Comparison of ENCODE assay signal across 11 cellular contexts in genomic region chr20:36483919-36484808, GRCh38. TPM values are rescaled to one million over a fixed set of nuclear protein-coding genes. Genes with fewer than 3 reads are reported as not detected.
DNase-seq lines count a peak whose midpoint lies in the region; ATAC-seq and TF ChIP-seq lines count a peak whose summit lies in the region.
"Had no signal": no experiment of that assay in that cellular context is flagged by ENCODE, and none has a peak within 500 bp of the region (broad histone marks: within the 10 kb centered on the region; RNA-seq: fewer than 3 reads in every experiment).

No MANE protein-coding gene starts in this region.

- BruUV-seq in Caco-2 (replicated peaks; lab: Mats Ljungman, UMichigan) (no TSS peak), mammary epithelial cell (replicated peaks; lab: Mats Ljungman, UMichigan) (no TSS peak)

- peaks cover 4% of the 10 kb centered on the region; the same call in 1 of the 2 replicates for H3K4me1 ChIP-seq in Caco-2
- H3K4me1 ChIP-seq in mammary epithelial cell (ENCODE audit: insufficient read depth, low read length) = peaks cover 11% of the 10 kb centered on the region

- H3K27ac Mint-ChIP-seq in Caco-2 (ENCODE audit: unreplicated experiment) (peak overlapping the region; percentile 7), mesothelial cell of epicardium (peak overlapping the region; percentile 50)
- H3K27ac Mint-ChIP-seq in activated CD4-positive, alpha-beta T cell treated with anti-CD3 and anti-CD28 coated beads, Interleukin-2, amount 10 ng/mL, durations not matched to agents 7 days and 5 days = no peak overlapping the region

- H3K4me1 Mint-ChIP-seq in Caco-2 (ENCODE audit: low read depth, unreplicated experiment) (peaks cover 10% of the 10 kb centered on the region), mesothelial cell of epicardium (peaks cover 23% of the 10 kb centered on the region)
- H3K4me1 Mint-ChIP-seq in activated CD4-positive, alpha-beta T cell treated with anti-CD3 and anti-CD28 coated beads, Interleukin-2, amount 10 ng/mL, durations not matched to agents 7 days and 5 days = peaks cover 8% of the 10 kb centered on the region

- TF ChIP-seq CTCF in Caco-2 (IDR thresholded peaks at IDR 0.05; ENCODE audit: insufficient read depth in 1 of 2, low read depth in 1 of 2, low read length in 1 of 2, severe bottlenecking in 1 of 2, unreplicated experiment in 1 of 2) (no peak), mammary epithelial cell (conservative IDR thresholded peaks at IDR 0.05 in 1 of 2, IDR thresholded peaks at IDR 0.05 in 1 of 2; ENCODE audit: extremely low read depth in 1 of 2, insufficient read depth in 1 of 2, low read depth in 1 of 2, low read length in 2 of 2) (no peak), mesothelial cell of epicardium (IDR thresholded peaks at IDR 0.05; ENCODE audit: unreplicated experiment) (no peak), GM13976 (IDR thresholded peaks at IDR 0.05; ENCODE audit: borderline replicate concordance, control extremely low read depth, extremely low read depth, insufficient read depth, missing control alignments) (no peak)

- POLR2A ChIA-PET in Caco-2 (lab: Charles Lee) = no interaction called here
- POLR2A ChIA-PET in activated CD4-positive, alpha-beta T cell treated with anti-CD3 and anti-CD28 coated beads, Interleukin-2, amount 10 ng/mL, durations not matched to agents 7 days and 5 days (lab: Charles Lee) = no interaction called here

- peaks cover 6% of the 10 kb centered on the region for H3K36me3 Mint-ChIP-seq in Caco-2 (ENCODE audit: insufficient read depth, unreplicated experiment)
- no peaks in the 10 kb centered on the region for H3K36me3 Mint-ChIP-seq in mesothelial cell of epicardium
- H3K36me3 Mint-ChIP-seq in activated CD4-positive, alpha-beta T cell treated with anti-CD3 and anti-CD28 coated beads, Interleukin-2, amount 10 ng/mL, durations not matched to agents 7 days and 5 days (ENCODE audit: low read depth) = no peaks in the 10 kb centered on the region

- H2AFZ ChIP-seq in mammary epithelial cell (ENCODE audit: low read depth, low read length) = no peak overlapping the region

- H3K4me3 Mint-ChIP-seq in Caco-2 (ENCODE audit: unreplicated experiment) = no peak overlapping the region
- no peak overlapping the region for H3K4me3 Mint-ChIP-seq in mesothelial cell of epicardium
- no peak overlapping the region for H3K4me3 Mint-ChIP-seq in activated CD4-positive, alpha-beta T cell treated with anti-CD3 and anti-CD28 coated beads, Interleukin-2, amount 10 ng/mL, durations not matched to agents 7 days and 5 days
- H3K4me3 Mint-ChIP-seq: neural crest cell had no signal

- CTCF ChIA-PET in Caco-2 (lab: Charles Lee) (no interaction called here), mammary epithelial cell (lab: Charles Lee; ENCODE audit: low non-redundant PET) (no interaction called here)
- CTCF ChIA-PET in activated CD4-positive, alpha-beta T cell treated with anti-CD3 and anti-CD28 coated beads, Interleukin-2, amount 10 ng/mL, durations not matched to agents 7 days and 5 days (lab: Charles Lee) = interaction anchor here (1.5 kb wide), 1 partner anchor 18 kb away, joined by 4 read pairs; no protein-coding TSS in a partner anchor

- peaks cover 93% of the 10 kb centered on the region for H3K79me2 ChIP-seq in mammary epithelial cell (ENCODE audit: insufficient read depth, low read length)

- H3K27me3 Mint-ChIP-seq in Caco-2 (ENCODE audit: insufficient read depth, unreplicated experiment) (no peaks in the 10 kb centered on the region), mesothelial cell of epicardium (ENCODE audit: low read depth) (no peaks in the 10 kb centered on the region)
- no peaks in the 10 kb centered on the region for H3K27me3 Mint-ChIP-seq in activated CD4-positive, alpha-beta T cell treated with anti-CD3 and anti-CD28 coated beads, Interleukin-2, amount 10 ng/mL, durations not matched to agents 7 days and 5 days

- intact Hi-C loops in Caco-2 (cut with micrococcal nuclease; ENCODE audit: unreplicated experiment) (no loop called here), mammary epithelial cell (cut with micrococcal nuclease) (no loop called here)

- H3K27ac ChIP-seq in mammary epithelial cell (ENCODE audit: insufficient read depth, low read depth, low read length) = no peak overlapping the region

- H4K20me1 ChIP-seq in mammary epithelial cell (ENCODE audit: insufficient read depth, low read length) = no peaks in the 10 kb centered on the region

- H3K9me3 Mint-ChIP-seq in Caco-2 (ENCODE audit: unreplicated experiment) = no peaks in the 10 kb centered on the region
- H3K9me3 Mint-ChIP-seq in mesothelial cell of epicardium = no peaks in the 10 kb centered on the region
- H3K9me3 Mint-ChIP-seq in activated CD4-positive, alpha-beta T cell treated with anti-CD3 and anti-CD28 coated beads, Interleukin-2, amount 10 ng/mL, durations not matched to agents 7 days and 5 days = no peaks in the 10 kb centered on the region
- H3K9me3 Mint-ChIP-seq: neural crest cell had no signal

- in situ Hi-C loops in mammary epithelial cell (cut with MboI; ENCODE audit: low sequenced_read_pairs in 2 of 2) (no loop called here), GM13976 (cut with MboI; ENCODE audit: low sequenced_read_pairs, unreplicated experiment) (no loop called here)

- dilution Hi-C loops in mammary epithelial cell (cut with HindIII; ENCODE audit: low sequenced_read_pairs) = no loop called here

- H3K4me2 ChIP-seq in mammary epithelial cell (ENCODE audit: insufficient read depth, low read depth, low read length) = no peak overlapping the region

- H3K9me3 ChIP-seq in Caco-2 (no peaks in the 10 kb centered on the region), mammary epithelial cell (replicated peaks; ENCODE audit: insufficient read depth, low read length) (no peaks in the 10 kb centered on the region)

- WGBS in mammary epithelial cell (ENCODE audit: low coverage, missing lambda C conversion rate) = 50% methylated on average over 8 of the region's 8 CpGs

- H3K9ac ChIP-seq in mammary epithelial cell (ENCODE audit: insufficient read depth, low read length) = no peak overlapping the region

- H3K36me3 ChIP-seq in Caco-2 (ENCODE audit: control insufficient read depth, insufficient read depth, low read length) (0 out of 2 replicates have a peak, but pooled peaks cover 1% of the 10 kb centered on the region), mammary epithelial cell (ENCODE audit: insufficient read depth, low read length) (no peaks in the 10 kb centered on the region)

- H3K4me3 ChIP-seq in Caco-2 (ENCODE audit: low read depth, low read length) (no peak overlapping the region), mammary epithelial cell (replicated peaks in 1 of 3; ENCODE audit: insufficient read depth in 1 of 3, low read depth in 2 of 3, low read length in 3 of 3) (no peak overlapping the region)

- no peak for DNase-seq in Caco-2
- peak; percentile 26 for DNase-seq in MV-4-11 (lab: John Stamatoyannopoulos, UW)
- peak; percentile 46 for DNase-seq in mammary epithelial cell
- no peak for DNase-seq in mesothelial cell of epicardium (ENCODE audit: low spot score in 2 of 2, unreplicated experiment in 2 of 2)
- no peak for DNase-seq in activated CD4-positive, alpha-beta T cell treated with anti-CD3 and anti-CD28 coated beads, Interleukin-2, amount 10 ng/mL, durations not matched to agents 7 days and 5 days
- no peak for DNase-seq in GM13976 (ENCODE audit: low spot score)
- DNase-seq in activated CD4-positive, alpha-beta T cell treated with anti-CD3 and anti-CD28 coated beads for 1 hour = no peak
- DNase-seq: GDM1, OCI-M1 had no signal

- no peaks in the 10 kb centered on the region for H3K27me3 ChIP-seq in Caco-2 (replicated peaks; ENCODE audit: control insufficient read depth, insufficient read depth, low read length)
- H3K27me3 ChIP-seq in mammary epithelial cell (ENCODE audit: insufficient read depth, low read length) = no peaks in the 10 kb centered on the region

- no peak for ATAC-seq in GM18873 (IDR thresholded peaks at IDR 0.05; ENCODE audit: low FRiP score, unreplicated experiment)

RNA-seq across cellular contexts. Expression of gene MYL9, which starts 57.2 kb away (rescaled TPM):
- 382 and 446 TPM in 2 replicates for total RNA-seq in Caco-2 (2022)
- total RNA-seq in mammary epithelial cell = 100 to 1,000 TPM in 1 of 2 donors, 10 to 100 TPM in 1; 29.4 to 138 TPM
- polyA plus RNA-seq in mammary epithelial cell = 3.7 TPM
- polyA minus RNA-seq in mammary epithelial cell = 5.0 TPM
- total RNA-seq in mesothelial cell of epicardium = 235 to 248 TPM (median 238 TPM) in 3 replicates
- total RNA-seq in activated CD4-positive, alpha-beta T cell treated with anti-CD3 and anti-CD28 coated beads, Interleukin-2, amount 10 ng/mL, durations not matched to agents 7 days and 5 days = under 1 TPM; 0.25 to 0.42 TPM

Comparison
In these comparisons a context has a peak if more than half of its experiments do, and no peak if none do; other contexts are left out.
1. DNase-seq: peak in MV-4-11 (single experiment) and mammary epithelial cell (single experiment); none in Caco-2 (0 of 2), mesothelial cell of epicardium (0 of 2), activated CD4-positive, alpha-beta T cell treated with anti-CD3 and anti-CD28 coated beads, Interleukin-2, amount 10 ng/mL, durations not matched to agents 7 days and 5 days (single experiment), GM13976 (single experiment) and activated CD4-positive, alpha-beta T cell treated with anti-CD3 and anti-CD28 coated beads for 1 hour (single experiment).
2. RNA of gene MYL9, which starts 57.2 kb away (total RNA-seq): 382 to 446 TPM in Caco-2, 235 to 248 TPM in mesothelial cell of epicardium and 29.4 to 138 TPM in mammary epithelial cell; 0.25 to 0.42 TPM in activated CD4-positive, alpha-beta T cell treated with anti-CD3 and anti-CD28 coated beads, Interleukin-2, amount 10 ng/mL, durations not matched to agents 7 days and 5 days; every median in the first group is over 10 times any median in the second.